In genomic region chr5:14299666-14300065, GRCh38 we compare ENCODE assay signal across 25 cellular contexts.
"Had no signal": no experiment of that assay in that cellular context is flagged by ENCODE, and none has a peak within 500 bp of the region (broad histone marks: within the 10 kb centered on the region; RNA-seq: fewer than 3 reads in every experiment).

No MANE protein-coding gene starts in this region.

- ATAC-seq: activated T-cell treated with anti-CD3 and anti-CD28 coated beads, Interleukin-2, amount 50 U/mL, for 4 hours; effector memory CD8-positive, alpha-beta T cell; gastrocnemius medialis; left cardiac atrium; left ventricle myocardium superior; naive thymus-derived CD4-positive, alpha-beta T cell; right cardiac atrium; T-helper 17 cell had no signal

- H3K36me3 Mint-ChIP-seq: activated naive CD4-positive, alpha-beta T cell treated with anti-CD3 and anti-CD28 coated beads, Interleukin-2, amount 50 U/mL, for 24 hours had no signal

- H3K27me3 ChIP-seq: colonic mucosa, dorsolateral prefrontal cortex, gastrocnemius medialis, hepatocyte, tibial nerve had no signal

- H3K27ac ChIP-seq: colonic mucosa, hepatocyte, tibial nerve had no signal

- H3K4me1 Mint-ChIP-seq: activated naive CD4-positive, alpha-beta T cell treated with anti-CD3 and anti-CD28 coated beads, Interleukin-2, amount 50 U/mL, for 24 hours; naive thymus-derived CD4-positive, alpha-beta T cell; T-helper 17 cell had no signal

- DNase-seq: activated CD4-positive, alpha-beta memory T cell treated with anti-CD3 and anti-CD28 coated beads, Interleukin-2, amount 10 ng/mL, durations not matched to agents 7 days and 5 days; activated CD4-positive, alpha-beta T cell treated with anti-CD3 and anti-CD28 coated beads for 1 hour; activated CD4-positive, alpha-beta T cell treated with anti-CD3 and anti-CD28 coated beads, Interleukin-2, amount 10 ng/mL, durations not matched to agents 7 days and 5 days; activated CD8-positive, alpha-beta memory T cell treated with anti-CD3 and anti-CD28 coated beads, Interleukin-2, amount 50 U/mL, for 48 hours; activated T-cell treated with anti-CD3 and anti-CD28 coated beads, Interleukin-2, amount 50 U/mL, for 4 hours; colonic mucosa; dorsolateral prefrontal cortex; effector memory CD8-positive, alpha-beta T cell; erythroblast; gastrocnemius medialis; left cardiac atrium; left ventricle myocardium superior; mammary epithelial cell; midbrain; naive thymus-derived CD4-positive, alpha-beta T cell; right cardiac atrium; stimulated activated naive CD4-positive, alpha-beta T cell; T-helper 17 cell; T1000 had no signal

- H3K4me3 Mint-ChIP-seq: activated CD4-positive, alpha-beta memory T cell treated with anti-CD3 and anti-CD28 coated beads, Interleukin-2, amount 10 ng/mL, durations not matched to agents 7 days and 5 days; activated CD4-positive, alpha-beta T cell treated with anti-CD3 and anti-CD28 coated beads, Interleukin-2, amount 10 ng/mL, durations not matched to agents 7 days and 5 days; activated naive CD4-positive, alpha-beta T cell treated with anti-CD3 and anti-CD28 coated beads, Interleukin-2, amount 50 U/mL, for 24 hours; activated T-cell treated with anti-CD3 and anti-CD28 coated beads, Interleukin-2, amount 50 U/mL, for 4 hours; central memory CD8-positive, alpha-beta T cell; effector memory CD8-positive, alpha-beta T cell; naive thymus-derived CD4-positive, alpha-beta T cell; neural crest cell; T-helper 17 cell had no signal

- H3K9me3 Mint-ChIP-seq: activated CD4-positive, alpha-beta memory T cell treated with anti-CD3 and anti-CD28 coated beads, Interleukin-2, amount 10 ng/mL, durations not matched to agents 7 days and 5 days; activated CD4-positive, alpha-beta T cell treated with anti-CD3 and anti-CD28 coated beads, Interleukin-2, amount 10 ng/mL, durations not matched to agents 7 days and 5 days; activated naive CD4-positive, alpha-beta T cell treated with anti-CD3 and anti-CD28 coated beads, Interleukin-2, amount 50 U/mL, for 24 hours; activated T-cell treated with anti-CD3 and anti-CD28 coated beads, Interleukin-2, amount 50 U/mL, for 4 hours; activated T-helper 2 cell treated with anti-CD3 and anti-CD28 coated beads, Interferon-gamma antibody, Interleukin-2, Interleukin-4, amounts not matched to agents 10 μg/mL and 5 μg/mL and 100 μg/mL, durations not matched to agents 14 hours and 24 hours and 36 hours; effector memory CD8-positive, alpha-beta T cell; naive thymus-derived CD4-positive, alpha-beta T cell; neural crest cell had no signal

- H3K27ac Mint-ChIP-seq: activated CD4-positive, alpha-beta memory T cell treated with anti-CD3 and anti-CD28 coated beads, Interleukin-2, amount 10 ng/mL, durations not matched to agents 7 days and 5 days; activated CD4-positive, alpha-beta T cell treated with anti-CD3 and anti-CD28 coated beads, Interleukin-2, amount 10 ng/mL, durations not matched to agents 7 days and 5 days; activated naive CD4-positive, alpha-beta T cell treated with anti-CD3 and anti-CD28 coated beads, Interleukin-2, amount 50 U/mL, for 24 hours; activated T-helper 2 cell treated with anti-CD3 and anti-CD28 coated beads, Interferon-gamma antibody, Interleukin-2, Interleukin-4, amounts not matched to agents 10 μg/mL and 5 μg/mL and 100 μg/mL, durations not matched to agents 14 hours and 24 hours and 36 hours; effector memory CD8-positive, alpha-beta T cell; naive thymus-derived CD4-positive, alpha-beta T cell; T-helper 17 cell had no signal

- H3K4me3 ChIP-seq: colonic mucosa, dorsolateral prefrontal cortex, gastrocnemius medialis, hepatocyte, tibial nerve had no signal

- H3K27me3 Mint-ChIP-seq: activated CD4-positive, alpha-beta T cell treated with anti-CD3 and anti-CD28 coated beads, Interleukin-2, amount 10 ng/mL, durations not matched to agents 7 days and 5 days had no signal

- H2AFZ ChIP-seq: hepatocyte had no signal

- H3K4me2 ChIP-seq: hepatocyte had no signal

- H3K36me3 ChIP-seq: colonic mucosa had no signal

- H3K9me3 ChIP-seq: colonic mucosa, gastrocnemius medialis, tibial nerve had no signal

- H3K4me1 ChIP-seq: colonic mucosa had no signal
